Comparison of ENCODE assay signal across 2 cellular contexts in genomic region chr2:160039166-160039903, GRCh38.
A peak's percentile ranks its signal among the peaks of the same experiment; 100 is the strongest.
TF ChIP-seq lines count a peak whose summit lies in the region.

No MANE protein-coding gene starts in this region.

TF ChIP-seq in A549, 52 proteins besides CTCF, POLR2A, EP300 and RAD21 (continued from another document):
- TF ChIP-seq MAX (IDR thresholded peaks at IDR 0.05) (peak; percentile 29; the same call in 1 of the 2 replicates), FOSL2 (IDR thresholded peaks at IDR 0.05) (no peak), FOSL2 (CRISPR knock-in tag; IDR thresholded peaks at IDR 0.05) (0 out of 2 replicates have a peak, but pooled peaks have one; percentile 9), JUN (IDR thresholded peaks at IDR 0.05) (0 out of 5 replicates have a peak, but pooled peaks of 1 of the 2 experiments have one; percentile 27), GATA3 (IDR thresholded peaks at IDR 0.05; ENCODE audit: borderline replicate concordance) (peak; percentile 78; the same call in 1 of the 2 replicates)

TF ChIP-seq in HepG2, 621 proteins besides CTCF, POLR2A, EP300 and RAD21 (continued from another document):
- TF ChIP-seq ETV5 (CRISPR knock-in tag; IDR thresholded peaks at IDR 0.05; ENCODE audit: borderline replicate concordance) (no peak), TBX3 (IDR thresholded peaks at IDR 0.05; ENCODE audit: borderline replicate concordance) (no peak), ZNF329 (CRISPR knock-in tag; IDR thresholded peaks at IDR 0.05; ENCODE audit: low read depth) (no peak), SOX13 (IDR thresholded peaks at IDR 0.05) (no peak), SOX13 (CRISPR knock-in tag; conservative IDR thresholded peaks at IDR 0.05 in 1 of 2, IDR thresholded peaks at IDR 0.05 in 1 of 2) (no peak), ZNF709 (CRISPR knock-in tag; IDR thresholded peaks at IDR 0.05) (no peak)
TF ChIP-seq in HepG2: peak in this region for 0.
